In genomic region chr17:59804910-59805381, GRCh38 we compare ENCODE assay signal across 11 cellular contexts.
DNase-seq lines count a peak whose midpoint lies in the region; ATAC-seq, FAIRE-seq and TF ChIP-seq lines count a peak whose summit lies in the region.
"Had no signal": no experiment of that assay in that cellular context is flagged by ENCODE, and none has a peak within 500 bp of the region (broad histone marks: within the 10 kb centered on the region; RNA-seq: fewer than 3 reads in every experiment).

No MANE protein-coding gene starts in this region.

- TF ChIP-seq POLR2A in GM12892 (IDR thresholded peaks at IDR 0.05; ENCODE audit: low read depth, low read length): no peak

- TF ChIP-seq CTCF in Calu3 (IDR thresholded peaks at IDR 0.05; ENCODE audit: unreplicated experiment): no peak

- no peaks in the 10 kb centered on the region for H3K4me1 Mint-ChIP-seq in Calu3 (ENCODE audit: low read depth, unreplicated experiment)

- H3K36me3 ChIP-seq in duodenal mucosa (ENCODE audit: control insufficient read depth in 1 of 2, insufficient read depth in 2 of 2, low read length in 2 of 2): peaks cover 0 to 4% of the 10 kb centered on the region in 2 donors

- intact Hi-C loops in Calu3 (cut with micrococcal nuclease; ENCODE audit: unreplicated experiment): no loop called here

- ATAC-seq in HG03139 (IDR thresholded peaks at IDR 0.05; ENCODE audit: unreplicated experiment): no peak

- H3K4me3 Mint-ChIP-seq in Calu3 (ENCODE audit: low read depth, unreplicated experiment): no peak overlapping the region
- H3K4me3 Mint-ChIP-seq: activated naive CD8-positive, alpha-beta T cell treated with anti-CD3 and anti-CD28 coated beads, Interleukin-2, amount 10 ng/mL, durations not matched to agents 7 days and 5 days had no signal

- H3K27ac ChIP-seq in duodenal mucosa (ENCODE audit: low read depth, low read length): peak overlapping the region; percentile 32

- H3K36me3 Mint-ChIP-seq in Calu3 (ENCODE audit: insufficient read depth, unreplicated experiment): peaks cover 17% of the 10 kb centered on the region

- H3K9ac ChIP-seq in duodenal mucosa (ENCODE audit: low read depth in 1 of 2, low read length in 2 of 2): peak overlapping the region in 1 of 2 donors; percentile 21

- no peaks in the 10 kb centered on the region for H3K27me3 ChIP-seq in duodenal mucosa (ENCODE audit: control insufficient read depth in 1 of 2, insufficient read depth in 2 of 2, low read length in 2 of 2)

- H3K9me3 Mint-ChIP-seq in Calu3 (ENCODE audit: low read depth, unreplicated experiment): no peaks in the 10 kb centered on the region
- H3K9me3 Mint-ChIP-seq: activated naive CD8-positive, alpha-beta T cell treated with anti-CD3 and anti-CD28 coated beads, Interleukin-2, amount 10 ng/mL, durations not matched to agents 7 days and 5 days had no signal

- CTCF ChIA-PET in Calu3 (lab: Charles Lee): interaction anchor here (0.8 to 1.3 kb wide), 2 partner anchors 25 to 33 kb away, joined by 3 to 6 read pairs; no protein-coding TSS in a partner anchor

- DNase-seq in Calu3 (no peak), NOMO-1 treated with DMSO at 0.1 percent for 48 hours (lab: John Stamatoyannopoulos, UW; ENCODE audit: unreplicated experiment) (peak; percentile 81), pons (ENCODE audit: low spot score) (peak; percentile 48), GM12892 (ENCODE audit: insufficient read length) (no peak), mesenteric fat pad (ENCODE audit: low spot score) (no peak)
- no peak for DNase-seq in activated CD4-positive, CD25-positive, alpha-beta regulatory T cell treated with anti-CD3 and anti-CD28 coated beads, Interleukin-2, amount 50 U/mL, for 72 hours
- DNase-seq: activated naive CD8-positive, alpha-beta T cell treated with anti-CD3 and anti-CD28 coated beads, Interleukin-2, amount 10 ng/mL, durations not matched to agents 7 days and 5 days; DMS153; stimulated activated CD4-positive, alpha-beta T cell treated with anti-CD3 and anti-CD28 coated beads, Interleukin-4, amount 100 ng/mL, for 4 hours had no signal

- H3K4me1 ChIP-seq in duodenal mucosa (ENCODE audit: control insufficient read depth in 1 of 2, insufficient read depth in 2 of 2, low read length in 2 of 2): peaks cover 0 to 5% of the 10 kb centered on the region in 2 donors

- no peak for FAIRE-seq in GM12892 (lab: Jason Lieb, UNC)

- H3K27me3 Mint-ChIP-seq in Calu3 (ENCODE audit: unreplicated experiment): no peaks in the 10 kb centered on the region
- H3K27me3 Mint-ChIP-seq: activated naive CD8-positive, alpha-beta T cell treated with anti-CD3 and anti-CD28 coated beads, Interleukin-2, amount 10 ng/mL, durations not matched to agents 7 days and 5 days had no signal

- peak overlapping the region; percentile 64 for H3K27ac Mint-ChIP-seq in Calu3 (ENCODE audit: unreplicated experiment)
- H3K27ac Mint-ChIP-seq: activated naive CD8-positive, alpha-beta T cell treated with anti-CD3 and anti-CD28 coated beads, Interleukin-2, amount 10 ng/mL, durations not matched to agents 7 days and 5 days had no signal

- H3K4me3 ChIP-seq in duodenal mucosa (ENCODE audit: low read depth in 1 of 2, low read length in 2 of 2): no peak overlapping the region

- BruUV-seq in Calu3 (replicated peaks; lab: Mats Ljungman, UMichigan): no TSS peak

- no peaks in the 10 kb centered on the region for H3K9me3 ChIP-seq in duodenal mucosa (ENCODE audit: control insufficient read depth in 1 of 2, low read length in 2 of 2)

Comparison
In these comparisons a context has a peak if more than half of its experiments do, and no peak if none do; other contexts are left out.
1. DNase-seq: peak in NOMO-1 treated with DMSO at 0.1 percent for 48 hours (single experiment) and pons (single experiment); none in Calu3 (single experiment), GM12892 (single experiment), mesenteric fat pad (single experiment) and activated CD4-positive, CD25-positive, alpha-beta regulatory T cell treated with anti-CD3 and anti-CD28 coated beads, Interleukin-2, amount 50 U/mL, for 72 hours (single experiment).